Comparison of ENCODE assay signal across 1 cellular context in the genomic region with DNA sequence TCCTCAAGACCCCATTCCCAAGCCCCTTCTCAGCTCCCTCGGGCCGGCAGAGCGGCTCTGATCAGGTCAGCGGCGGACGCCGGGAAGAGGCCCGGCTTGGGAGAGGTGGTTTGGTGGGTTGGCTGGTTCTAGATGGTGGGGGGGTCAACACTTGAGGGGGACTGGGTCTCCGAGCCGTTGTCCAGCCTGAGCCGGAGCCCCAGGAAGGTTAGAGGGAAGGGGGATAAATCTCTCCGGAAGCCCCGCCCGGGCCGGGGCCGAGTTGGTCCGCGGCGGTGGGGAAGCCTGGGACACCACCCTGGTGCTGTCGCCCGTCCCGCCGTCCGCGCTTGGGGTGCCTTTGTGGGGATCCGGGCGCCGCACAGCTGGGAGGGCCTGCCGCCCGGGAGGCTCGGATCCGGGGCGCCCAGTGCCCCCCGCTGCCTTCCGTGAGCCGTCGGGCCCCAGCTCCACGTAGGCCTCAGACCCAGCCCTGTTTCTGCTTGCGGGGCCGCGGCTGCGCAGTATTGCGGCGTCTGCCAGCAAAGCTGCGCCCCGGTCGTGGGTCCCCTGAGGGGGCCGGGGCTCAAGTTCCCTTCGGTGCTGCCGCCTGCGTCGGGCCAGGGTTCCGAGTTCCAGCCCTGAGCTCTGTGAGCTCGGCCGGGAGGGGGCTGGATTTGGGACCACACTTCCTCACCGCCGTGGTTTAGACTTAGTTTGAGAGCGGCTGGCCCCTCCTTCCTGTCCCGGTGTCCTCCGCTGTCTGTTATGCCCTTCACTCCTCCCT.
TF ChIP-seq lines count a peak whose summit lies in the region.

No MANE protein-coding gene starts in this region.

TF ChIP-seq in HepG2, 621 proteins besides CTCF, POLR2A, EP300 and RAD21 (continued from another document):
- TF ChIP-seq ZNF672 (CRISPR knock-in tag; IDR thresholded peaks at IDR 0.05) (no peak), NPAS2 (CRISPR knock-in tag; IDR thresholded peaks at IDR 0.05; ENCODE audit: borderline replicate concordance) (no peak), SATB2 (CRISPR knock-in tag; IDR thresholded peaks at IDR 0.05) (no peak), ZFYVE20 (CRISPR knock-in tag; IDR thresholded peaks at IDR 0.05; ENCODE audit: borderline replicate concordance, low read depth) (no peak), CEBPG (CRISPR knock-in tag; IDR thresholded peaks at IDR 0.05) (no peak), TRIM24 (CRISPR knock-in tag; IDR thresholded peaks at IDR 0.05) (no peak), NKX3-1 (CRISPR knock-in tag; IDR thresholded peaks at IDR 0.05) (peak; percentile 42; the same call in 1 of the 2 replicates), KDM3A (CRISPR knock-in tag; IDR thresholded peaks at IDR 0.05; ENCODE audit: low read depth) (no peak), ELF3 (CRISPR knock-in tag; IDR thresholded peaks at IDR 0.05) (no peak), ZMYM4 (CRISPR knock-in tag; IDR thresholded peaks at IDR 0.05) (peak; percentile 17; the same call in 1 of the 2 replicates), HMG20A (CRISPR knock-in tag; IDR thresholded peaks at IDR 0.05; ENCODE audit: borderline replicate concordance) (no peak), ZNF782 (CRISPR knock-in tag; IDR thresholded peaks at IDR 0.05; ENCODE audit: borderline replicate concordance) (no peak), SP1 (IDR thresholded peaks at IDR 0.05) (no peak), SP1 (CRISPR knock-in tag; IDR thresholded peaks at IDR 0.05) (no peak), CC2D1A (CRISPR knock-in tag; IDR thresholded peaks at IDR 0.05) (no peak), TBL1XR1 (IDR thresholded peaks at IDR 0.05; ENCODE audit: borderline replicate concordance, low read length, partially characterized antibody) (no peak), ATF7 (IDR thresholded peaks at IDR 0.05) (no peak), ATF7 (CRISPR knock-in tag; IDR thresholded peaks at IDR 0.05) (no peak), PTBP1 (IDR thresholded peaks at IDR 0.05; ENCODE audit: low read depth, low read length, poor library complexity, severe bottlenecking) (peak; percentile 62), RFXANK (CRISPR knock-in tag; IDR thresholded peaks at IDR 0.05) (no peak)
- TF ChIP-seq, protein P1, sequence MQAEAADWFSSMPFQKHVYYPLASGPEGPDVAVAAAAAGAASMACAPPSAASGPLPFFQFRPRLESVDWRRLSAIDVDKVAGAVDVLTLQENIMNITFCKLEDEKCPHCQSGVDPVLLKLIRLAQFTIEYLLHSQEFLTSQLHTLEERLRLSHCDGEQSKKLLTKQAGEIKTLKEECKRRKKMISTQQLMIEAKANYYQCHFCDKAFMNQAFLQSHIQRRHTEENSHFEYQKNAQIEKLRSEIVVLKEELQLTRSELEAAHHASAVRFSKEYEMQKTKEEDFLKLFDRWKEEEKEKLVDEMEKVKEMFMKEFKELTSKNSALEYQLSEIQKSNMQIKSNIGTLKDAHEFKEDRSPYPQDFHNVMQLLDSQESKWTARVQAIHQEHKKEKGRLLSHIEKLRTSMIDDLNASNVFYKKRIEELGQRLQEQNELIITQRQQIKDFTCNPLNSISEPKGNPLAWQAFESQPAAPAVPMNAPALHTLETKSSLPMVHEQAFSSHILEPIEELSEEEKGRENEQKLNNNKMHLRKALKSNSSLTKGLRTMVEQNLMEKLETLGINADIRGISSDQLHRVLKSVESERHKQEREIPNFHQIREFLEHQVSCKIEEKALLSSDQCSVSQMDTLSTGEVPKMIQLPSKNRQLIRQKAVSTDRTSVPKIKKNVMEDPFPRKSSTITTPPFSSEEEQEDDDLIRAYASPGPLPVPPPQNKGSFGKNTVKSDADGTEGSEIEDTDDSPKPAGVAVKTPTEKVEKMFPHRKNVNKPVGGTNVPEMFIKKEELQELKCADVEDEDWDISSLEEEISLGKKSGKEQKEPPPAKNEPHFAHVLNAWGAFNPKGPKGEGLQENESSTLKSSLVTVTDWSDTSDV (CRISPR knock-in tag; IDR thresholded peaks at IDR 0.05), result no peak
- TF ChIP-seq, protein P2, sequence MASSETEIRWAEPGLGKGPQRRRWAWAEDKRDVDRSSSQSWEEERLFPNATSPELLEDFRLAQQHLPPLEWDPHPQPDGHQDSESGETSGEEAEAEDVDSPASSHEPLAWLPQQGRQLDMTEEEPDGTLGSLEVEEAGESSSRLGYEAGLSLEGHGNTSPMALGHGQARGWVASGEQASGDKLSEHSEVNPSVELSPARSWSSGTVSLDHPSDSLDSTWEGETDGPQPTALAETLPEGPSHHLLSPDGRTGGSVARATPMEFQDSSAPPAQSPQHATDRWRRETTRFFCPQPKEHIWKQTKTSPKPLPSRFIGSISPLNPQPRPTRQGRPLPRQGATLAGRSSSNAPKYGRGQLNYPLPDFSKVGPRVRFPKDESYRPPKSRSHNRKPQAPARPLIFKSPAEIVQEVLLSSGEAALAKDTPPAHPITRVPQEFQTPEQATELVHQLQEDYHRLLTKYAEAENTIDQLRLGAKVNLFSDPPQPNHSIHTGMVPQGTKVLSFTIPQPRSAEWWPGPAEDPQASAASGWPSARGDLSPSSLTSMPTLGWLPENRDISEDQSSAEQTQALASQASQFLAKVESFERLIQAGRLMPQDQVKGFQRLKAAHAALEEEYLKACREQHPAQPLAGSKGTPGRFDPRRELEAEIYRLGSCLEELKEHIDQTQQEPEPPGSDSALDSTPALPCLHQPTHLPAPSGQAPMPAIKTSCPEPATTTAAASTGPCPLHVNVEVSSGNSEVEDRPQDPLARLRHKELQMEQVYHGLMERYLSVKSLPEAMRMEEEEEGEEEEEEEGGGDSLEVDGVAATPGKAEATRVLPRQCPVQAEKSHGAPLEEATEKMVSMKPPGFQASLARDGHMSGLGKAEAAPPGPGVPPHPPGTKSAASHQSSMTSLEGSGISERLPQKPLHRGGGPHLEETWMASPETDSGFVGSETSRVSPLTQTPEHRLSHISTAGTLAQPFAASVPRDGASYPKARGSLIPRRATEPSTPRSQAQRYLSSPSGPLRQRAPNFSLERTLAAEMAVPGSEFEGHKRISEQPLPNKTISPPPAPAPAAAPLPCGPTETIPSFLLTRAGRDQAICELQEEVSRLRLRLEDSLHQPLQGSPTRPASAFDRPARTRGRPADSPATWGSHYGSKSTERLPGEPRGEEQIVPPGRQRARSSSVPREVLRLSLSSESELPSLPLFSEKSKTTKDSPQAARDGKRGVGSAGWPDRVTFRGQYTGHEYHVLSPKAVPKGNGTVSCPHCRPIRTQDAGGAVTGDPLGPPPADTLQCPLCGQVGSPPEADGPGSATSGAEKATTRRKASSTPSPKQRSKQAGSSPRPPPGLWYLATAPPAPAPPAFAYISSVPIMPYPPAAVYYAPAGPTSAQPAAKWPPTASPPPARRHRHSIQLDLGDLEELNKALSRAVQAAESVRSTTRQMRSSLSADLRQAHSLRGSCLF (CRISPR knock-in tag; IDR thresholded peaks at IDR 0.05; ENCODE audit: borderline replicate concordance), result no peak
- TF ChIP-seq, protein P3, sequence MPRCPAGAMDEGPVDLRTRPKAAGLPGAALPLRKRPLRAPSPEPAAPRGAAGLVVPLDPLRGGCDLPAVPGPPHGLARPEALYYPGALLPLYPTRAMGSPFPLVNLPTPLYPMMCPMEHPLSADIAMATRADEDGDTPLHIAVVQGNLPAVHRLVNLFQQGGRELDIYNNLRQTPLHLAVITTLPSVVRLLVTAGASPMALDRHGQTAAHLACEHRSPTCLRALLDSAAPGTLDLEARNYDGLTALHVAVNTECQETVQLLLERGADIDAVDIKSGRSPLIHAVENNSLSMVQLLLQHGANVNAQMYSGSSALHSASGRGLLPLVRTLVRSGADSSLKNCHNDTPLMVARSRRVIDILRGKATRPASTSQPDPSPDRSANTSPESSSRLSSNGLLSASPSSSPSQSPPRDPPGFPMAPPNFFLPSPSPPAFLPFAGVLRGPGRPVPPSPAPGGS (CRISPR knock-in tag; IDR thresholded peaks at IDR 0.05), result peak; percentile 83; the same call in 1 of the 2 replicates
- TF ChIP-seq, protein P4, sequence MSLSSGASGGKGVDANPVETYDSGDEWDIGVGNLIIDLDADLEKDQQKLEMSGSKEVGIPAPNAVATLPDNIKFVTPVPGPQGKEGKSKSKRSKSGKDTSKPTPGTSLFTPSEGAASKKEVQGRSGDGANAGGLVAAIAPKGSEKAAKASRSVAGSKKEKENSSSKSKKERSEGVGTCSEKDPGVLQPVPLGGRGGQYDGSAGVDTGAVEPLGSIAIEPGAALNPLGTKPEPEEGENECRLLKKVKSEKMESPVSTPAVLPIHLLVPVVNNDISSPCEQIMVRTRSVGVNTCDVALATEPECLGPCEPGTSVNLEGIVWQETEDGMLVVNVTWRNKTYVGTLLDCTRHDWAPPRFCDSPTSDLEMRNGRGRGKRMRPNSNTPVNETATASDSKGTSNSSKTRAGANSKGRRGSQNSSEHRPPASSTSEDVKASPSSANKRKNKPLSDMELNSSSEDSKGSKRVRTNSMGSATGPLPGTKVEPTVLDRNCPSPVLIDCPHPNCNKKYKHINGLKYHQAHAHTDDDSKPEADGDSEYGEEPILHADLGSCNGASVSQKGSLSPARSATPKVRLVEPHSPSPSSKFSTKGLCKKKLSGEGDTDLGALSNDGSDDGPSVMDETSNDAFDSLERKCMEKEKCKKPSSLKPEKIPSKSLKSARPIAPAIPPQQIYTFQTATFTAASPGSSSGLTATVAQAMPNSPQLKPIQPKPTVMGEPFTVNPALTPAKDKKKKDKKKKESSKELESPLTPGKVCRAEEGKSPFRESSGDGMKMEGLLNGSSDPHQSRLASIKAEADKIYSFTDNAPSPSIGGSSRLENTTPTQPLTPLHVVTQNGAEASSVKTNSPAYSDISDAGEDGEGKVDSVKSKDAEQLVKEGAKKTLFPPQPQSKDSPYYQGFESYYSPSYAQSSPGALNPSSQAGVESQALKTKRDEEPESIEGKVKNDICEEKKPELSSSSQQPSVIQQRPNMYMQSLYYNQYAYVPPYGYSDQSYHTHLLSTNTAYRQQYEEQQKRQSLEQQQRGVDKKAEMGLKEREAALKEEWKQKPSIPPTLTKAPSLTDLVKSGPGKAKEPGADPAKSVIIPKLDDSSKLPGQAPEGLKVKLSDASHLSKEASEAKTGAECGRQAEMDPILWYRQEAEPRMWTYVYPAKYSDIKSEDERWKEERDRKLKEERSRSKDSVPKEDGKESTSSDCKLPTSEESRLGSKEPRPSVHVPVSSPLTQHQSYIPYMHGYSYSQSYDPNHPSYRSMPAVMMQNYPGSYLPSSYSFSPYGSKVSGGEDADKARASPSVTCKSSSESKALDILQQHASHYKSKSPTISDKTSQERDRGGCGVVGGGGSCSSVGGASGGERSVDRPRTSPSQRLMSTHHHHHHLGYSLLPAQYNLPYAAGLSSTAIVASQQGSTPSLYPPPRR (CRISPR knock-in tag; IDR thresholded peaks at IDR 0.05; ENCODE audit: borderline replicate concordance), result no peak
- TF ChIP-seq, protein P5, sequence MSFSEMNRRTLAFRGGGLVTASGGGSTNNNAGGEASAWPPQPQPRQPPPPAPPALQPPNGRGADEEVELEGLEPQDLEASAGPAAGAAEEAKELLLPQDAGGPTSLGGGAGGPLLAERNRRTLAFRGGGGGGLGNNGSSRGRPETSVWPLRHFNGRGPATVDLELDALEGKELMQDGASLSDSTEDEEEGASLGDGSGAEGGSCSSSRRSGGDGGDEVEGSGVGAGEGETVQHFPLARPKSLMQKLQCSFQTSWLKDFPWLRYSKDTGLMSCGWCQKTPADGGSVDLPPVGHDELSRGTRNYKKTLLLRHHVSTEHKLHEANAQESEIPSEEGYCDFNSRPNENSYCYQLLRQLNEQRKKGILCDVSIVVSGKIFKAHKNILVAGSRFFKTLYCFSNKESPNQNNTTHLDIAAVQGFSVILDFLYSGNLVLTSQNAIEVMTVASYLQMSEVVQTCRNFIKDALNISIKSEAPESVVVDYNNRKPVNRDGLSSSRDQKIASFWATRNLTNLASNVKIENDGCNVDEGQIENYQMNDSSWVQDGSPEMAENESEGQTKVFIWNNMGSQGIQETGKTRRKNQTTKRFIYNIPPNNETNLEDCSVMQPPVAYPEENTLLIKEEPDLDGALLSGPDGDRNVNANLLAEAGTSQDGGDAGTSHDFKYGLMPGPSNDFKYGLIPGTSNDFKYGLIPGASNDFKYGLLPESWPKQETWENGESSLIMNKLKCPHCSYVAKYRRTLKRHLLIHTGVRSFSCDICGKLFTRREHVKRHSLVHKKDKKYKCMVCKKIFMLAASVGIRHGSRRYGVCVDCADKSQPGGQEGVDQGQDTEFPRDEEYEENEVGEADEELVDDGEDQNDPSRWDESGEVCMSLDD (CRISPR knock-in tag; IDR thresholded peaks at IDR 0.05; ENCODE audit: borderline replicate concordance), result no peak; the same call in 1 of the 2 replicates
- TF ChIP-seq, protein P6, sequence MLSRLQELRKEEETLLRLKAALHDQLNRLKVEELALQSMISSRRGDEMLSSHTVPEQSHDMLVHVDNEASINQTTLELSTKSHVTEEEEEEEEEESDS (CRISPR knock-in tag; IDR thresholded peaks at IDR 0.05; ENCODE audit: borderline replicate concordance), result no peak
- TF ChIP-seq, protein P7, sequence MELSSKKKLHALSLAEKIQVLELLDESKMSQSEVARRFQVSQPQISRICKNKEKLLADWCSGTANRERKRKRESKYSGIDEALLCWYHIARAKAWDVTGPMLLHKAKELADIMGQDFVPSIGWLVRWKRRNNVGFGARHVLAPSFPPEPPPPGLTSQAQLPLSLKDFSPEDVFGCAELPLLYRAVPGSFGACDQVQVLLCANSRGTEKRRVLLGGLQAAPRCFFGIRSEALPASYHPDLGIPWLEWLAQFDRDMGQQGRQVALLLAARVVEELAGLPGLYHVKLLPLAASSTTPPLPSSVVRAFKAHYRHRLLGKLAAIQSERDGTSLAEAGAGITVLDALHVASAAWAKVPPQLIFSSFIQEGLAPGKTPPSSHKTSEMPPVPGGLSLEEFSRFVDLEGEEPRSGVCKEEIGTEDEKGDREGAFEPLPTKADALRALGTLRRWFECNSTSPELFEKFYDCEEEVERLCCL (CRISPR knock-in tag; IDR thresholded peaks at IDR 0.05; ENCODE audit: borderline replicate concordance), result no peak
- TF ChIP-seq, protein P8, sequence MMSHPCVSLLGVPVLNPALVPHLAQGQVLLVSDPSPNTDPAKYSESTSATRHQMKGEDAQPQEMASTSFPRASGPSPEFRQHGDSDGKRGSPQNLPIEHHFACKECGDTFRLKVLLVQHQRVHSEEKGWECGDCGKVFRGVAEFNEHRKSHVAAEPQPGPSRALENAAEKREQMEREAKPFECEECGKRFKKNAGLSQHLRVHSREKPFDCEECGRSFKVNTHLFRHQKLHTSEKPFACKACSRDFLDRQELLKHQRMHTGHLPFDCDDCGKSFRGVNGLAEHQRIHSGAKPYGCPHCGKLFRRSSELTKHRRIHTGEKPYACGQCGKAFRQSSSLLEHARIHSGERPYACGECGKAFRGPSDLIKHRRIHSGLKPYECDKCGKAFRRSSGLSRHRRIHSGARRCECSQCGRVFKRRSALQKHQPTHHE (CRISPR knock-in tag; IDR thresholded peaks at IDR 0.05; ENCODE audit: borderline replicate concordance), result no peak
TF ChIP-seq in HepG2: peak in this region for 188.
